In genomic region chr16:8752706-8753105, GRCh38 we compare ENCODE assay signal across 24 cellular contexts.
"Had no signal": no experiment of that assay in that cellular context is flagged by ENCODE, and none has a peak within 500 bp of the region (broad histone marks: within the 10 kb centered on the region; RNA-seq: fewer than 3 reads in every experiment).

No MANE protein-coding gene starts in this region.

- ATAC-seq: activated CD8-positive, alpha-beta T cell treated with anti-CD3 and anti-CD28 coated beads for 36 hours; activated T-cell treated with anti-CD3 and anti-CD28 coated beads, Interleukin-2, amount 50 U/mL, for 4 hours; activated T-helper 17 cell treated with anti-CD3 and anti-CD28 coated beads, Interleukin-2, amount 50 U/mL, for 72 hours; WTC11 had no signal

- H3K9me3 Mint-ChIP-seq: activated CD4-positive, alpha-beta T cell treated with anti-CD3 and anti-CD28 coated beads, Interleukin-2, amount 10 ng/mL, durations not matched to agents 7 days and 5 days; activated CD8-positive, alpha-beta T cell treated with anti-CD3 and anti-CD28 coated beads for 36 hours; activated T-cell treated with anti-CD3 and anti-CD28 coated beads, Interleukin-2, amount 50 U/mL, for 4 hours; activated T-helper 17 cell treated with anti-CD3 and anti-CD28 coated beads, Interleukin-2, amount 50 U/mL, for 72 hours; endodermal cell; T-helper 1 cell treated with Interleukin-12 subunit alpha and Interleukin-12 subunit beta and Interleukin-4 antibody, amounts not matched to agents 30 μg/mL and 1 μg/mL, for 36 hours; WTC11 had no signal

- H3K27me3 ChIP-seq: colonic mucosa, dorsolateral prefrontal cortex had no signal

- H3K27ac ChIP-seq: colonic mucosa, dorsolateral prefrontal cortex, VCaP had no signal

- H3K4me3 ChIP-seq: colonic mucosa, dorsolateral prefrontal cortex had no signal

- H3K4me3 Mint-ChIP-seq: activated CD4-positive, alpha-beta T cell treated with anti-CD3 and anti-CD28 coated beads, Interleukin-2, amount 10 ng/mL, durations not matched to agents 7 days and 5 days; activated CD8-positive, alpha-beta T cell treated with anti-CD3 and anti-CD28 coated beads for 36 hours; activated naive CD8-positive, alpha-beta T cell; activated T-cell treated with anti-CD3 and anti-CD28 coated beads, Interleukin-2, amount 50 U/mL, for 4 hours; activated T-helper 17 cell treated with anti-CD3 and anti-CD28 coated beads, Interleukin-2, amount 50 U/mL, for 72 hours; endodermal cell; T-helper 1 cell treated with Interleukin-12 subunit alpha and Interleukin-12 subunit beta and Interleukin-4 antibody, amounts not matched to agents 30 μg/mL and 1 μg/mL, for 36 hours; WTC11 had no signal

- H3K4me1 ChIP-seq: colonic mucosa had no signal

- DNase-seq: activated CD4-positive, alpha-beta T cell treated with anti-CD3 and anti-CD28 coated beads for 1 hour; activated CD4-positive, alpha-beta T cell treated with anti-CD3 and anti-CD28 coated beads for 4 hours; activated CD4-positive, alpha-beta T cell treated with anti-CD3 and anti-CD28 coated beads, Interleukin-2, amount 10 ng/mL, durations not matched to agents 7 days and 5 days; activated CD4-positive, alpha-beta T cell treated with anti-CD3 and anti-CD28 coated beads, Interleukin-2, amount 50 U/mL, for 4 hours; activated CD8-positive, alpha-beta memory T cell treated with anti-CD3 and anti-CD28 coated beads for 24 hours; activated CD8-positive, alpha-beta T cell treated with anti-CD3 and anti-CD28 coated beads for 36 hours; activated effector memory CD4-positive, alpha-beta T cell treated with Interleukin-2 at 50 U/mL for 16 hours; activated gamma-delta T cell treated with Interleukin-2 at 50 U/mL for 16 hours; activated naive CD4-positive, alpha-beta T cell treated with anti-CD3 and anti-CD28 coated beads, Interleukin-2, amount 50 U/mL, for 16 hours; activated naive CD4-positive, alpha-beta T cell treated with Interleukin-2 at 50 U/mL for 16 hours; activated T-cell treated with anti-CD3 and anti-CD28 coated beads, Interleukin-2, amount 50 U/mL, for 4 hours; anterior cingulate cortex; caudate nucleus; colonic mucosa; dorsolateral prefrontal cortex; effector memory CD4-positive, alpha-beta T cell; endodermal cell; head of caudate nucleus; T-helper 9 cell had no signal

- H3K4me1 Mint-ChIP-seq: activated CD4-positive, alpha-beta T cell treated with anti-CD3 and anti-CD28 coated beads, Interleukin-2, amount 10 ng/mL, durations not matched to agents 7 days and 5 days; activated T-helper 17 cell treated with anti-CD3 and anti-CD28 coated beads, Interleukin-2, amount 50 U/mL, for 72 hours; WTC11 had no signal

- H3K36me3 ChIP-seq: colonic mucosa had no signal

- H3K36me3 Mint-ChIP-seq: WTC11 had no signal

- H3K9me3 ChIP-seq: colonic mucosa had no signal

- H3K27ac Mint-ChIP-seq: activated CD4-positive, alpha-beta T cell treated with anti-CD3 and anti-CD28 coated beads, Interleukin-2, amount 10 ng/mL, durations not matched to agents 7 days and 5 days; activated CD8-positive, alpha-beta T cell treated with anti-CD3 and anti-CD28 coated beads for 36 hours; activated naive CD8-positive, alpha-beta T cell; activated T-helper 17 cell treated with anti-CD3 and anti-CD28 coated beads, Interleukin-2, amount 50 U/mL, for 72 hours; endodermal cell; T-helper 1 cell treated with Interleukin-12 subunit alpha and Interleukin-12 subunit beta and Interleukin-4 antibody, amounts not matched to agents 30 μg/mL and 1 μg/mL, for 36 hours; WTC11 had no signal

- H3K27me3 Mint-ChIP-seq: activated CD4-positive, alpha-beta T cell treated with anti-CD3 and anti-CD28 coated beads, Interleukin-2, amount 10 ng/mL, durations not matched to agents 7 days and 5 days; activated CD8-positive, alpha-beta T cell treated with anti-CD3 and anti-CD28 coated beads for 36 hours; activated naive CD8-positive, alpha-beta T cell; activated T-helper 17 cell treated with anti-CD3 and anti-CD28 coated beads, Interleukin-2, amount 50 U/mL, for 72 hours had no signal
